Comparison of ENCODE assay signal across 9 cellular contexts in the genomic region with DNA sequence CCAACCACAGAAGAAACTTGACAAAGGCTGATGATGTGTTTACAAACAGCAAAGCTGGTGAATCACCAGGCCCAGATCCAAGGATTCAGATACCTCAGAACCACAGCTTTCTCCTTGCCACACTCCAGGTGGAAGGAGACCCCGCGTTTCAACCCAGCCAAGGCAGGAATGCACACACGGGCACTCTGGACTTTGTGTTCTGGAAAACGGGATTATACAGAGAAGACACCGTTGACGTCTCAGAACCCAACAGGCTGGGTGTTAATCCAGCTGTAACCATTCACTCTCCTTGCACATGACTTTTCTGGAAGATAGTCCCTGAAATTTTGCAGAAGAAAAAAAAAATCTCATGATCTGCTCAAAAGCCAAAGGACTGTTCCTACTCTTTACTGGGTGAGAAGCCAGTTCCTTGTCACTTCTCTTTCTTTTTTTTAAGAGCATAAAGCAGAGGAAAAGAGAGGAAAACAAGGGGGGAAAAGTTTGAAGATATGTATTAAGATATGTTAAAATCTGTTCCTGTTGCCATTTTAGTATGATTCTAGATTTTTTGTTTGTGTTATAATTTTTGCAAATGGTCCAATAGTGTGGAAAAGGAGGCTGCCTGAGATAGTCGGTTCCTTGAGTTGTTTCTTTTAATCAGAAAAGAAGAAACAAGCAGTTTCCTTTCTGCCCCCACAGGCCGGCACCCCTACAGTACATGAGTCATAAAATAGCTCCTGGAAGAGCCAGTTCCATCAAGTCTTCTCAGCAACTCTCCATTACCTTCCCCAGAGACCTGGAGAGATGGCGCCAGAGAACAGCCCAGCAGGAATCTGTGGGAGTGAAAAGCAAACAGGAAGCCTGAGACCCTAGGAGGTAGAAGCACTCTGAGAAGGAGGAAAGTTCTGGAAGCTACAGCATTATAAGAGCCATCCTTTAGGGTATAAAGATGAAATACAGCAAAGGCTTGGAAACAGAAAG.
A peak's percentile ranks its signal among the peaks of the same experiment; 100 is the strongest.
DNase-seq lines count a peak whose midpoint lies in the region; TF ChIP-seq lines count a peak whose summit lies in the region.
"Had no signal": no experiment of that assay in that cellular context is flagged by ENCODE, and none has a peak within 500 bp of the region (broad histone marks: within the 10 kb centered on the region; RNA-seq: fewer than 3 reads in every experiment).

No MANE protein-coding gene starts in this region.

- DNase-seq in NB4 (ENCODE audit: low read depth) (peak; percentile 4), choroid plexus epithelial cell (ENCODE audit: low read depth) (peak; percentile 87), kidney glomerular epithelial cell (lab: John Stamatoyannopoulos, UW) (peak; percentile 80), tibial artery (peak; percentile 64 to 69), coronary artery (ENCODE audit: low spot score) (no peak), NCI-H2227 (lab: John Stamatoyannopoulos, UW; ENCODE audit: unreplicated experiment) (no peak)
- DNase-seq in activated CD4-positive, alpha-beta T cell treated with anti-CD3 and anti-CD28 coated beads, Interleukin-2, amount 50 U/mL, for 48 hours = no peak
- DNase-seq: activated CD4-positive, alpha-beta T cell treated with anti-CD3 and anti-CD28 coated beads for 48 hours had no signal

- intact Hi-C loops in tibial artery (cut with DNase I; ENCODE audit: low total_unique reads) = no loop called here

- H3K9me3 ChIP-seq in tibial artery = no peaks in the 10 kb centered on the region
- H3K9me3 ChIP-seq: neutrophil had no signal

- no peaks in the 10 kb centered on the region for H3K27me3 ChIP-seq in tibial artery
- H3K27me3 ChIP-seq: neutrophil had no signal

- TF ChIP-seq POLR2A in NB4 (IDR thresholded peaks at IDR 0.05; ENCODE audit: extremely low read depth, insufficient read length) = no peak

- TF ChIP-seq CTCF in NB4 (IDR thresholded peaks at IDR 0.05; ENCODE audit: low read depth, low read length) (no peak), choroid plexus epithelial cell (conservative IDR thresholded peaks at IDR 0.05; ENCODE audit: low read depth, low read length) (peak; percentile 41), tibial artery (IDR thresholded peaks at IDR 0.05) (no peak), coronary artery (IDR thresholded peaks at IDR 0.05) (no peak)

- H3K36me3 ChIP-seq in tibial artery = no peaks in the 10 kb centered on the region
- H3K36me3 ChIP-seq: neutrophil had no signal

- H3K4me1 ChIP-seq in tibial artery = peaks cover 0 to 5% (median 0%) of the 10 kb centered on the region in 4 donors

- no peak overlapping the region for H3K4me3 ChIP-seq in NB4 (ENCODE audit: low read depth, low read length)
- H3K4me3 ChIP-seq in choroid plexus epithelial cell (ENCODE audit: low read depth, low read length) = no peak overlapping the region
- no peak overlapping the region for H3K4me3 ChIP-seq in tibial artery
- no peak overlapping the region for H3K4me3 ChIP-seq in coronary artery

- H3K27ac ChIP-seq in tibial artery = no peak overlapping the region
- peak overlapping the region in 1 of 2 donors; percentile 43 for H3K27ac ChIP-seq in coronary artery
- H3K27ac ChIP-seq: neutrophil had no signal

Comparison
In these comparisons a context has a peak if more than half of its experiments do, and no peak if none do; other contexts are left out.
1. DNase-seq: peak in NB4 (single experiment), choroid plexus epithelial cell (single experiment), kidney glomerular epithelial cell (single experiment) and tibial artery (2 of 2); none in coronary artery (single experiment), NCI-H2227 (single experiment) and activated CD4-positive, alpha-beta T cell treated with anti-CD3 and anti-CD28 coated beads, Interleukin-2, amount 50 U/mL, for 48 hours (0 of 2).